ENCODE assay signal across 10 cellular contexts in the genomic region with DNA sequence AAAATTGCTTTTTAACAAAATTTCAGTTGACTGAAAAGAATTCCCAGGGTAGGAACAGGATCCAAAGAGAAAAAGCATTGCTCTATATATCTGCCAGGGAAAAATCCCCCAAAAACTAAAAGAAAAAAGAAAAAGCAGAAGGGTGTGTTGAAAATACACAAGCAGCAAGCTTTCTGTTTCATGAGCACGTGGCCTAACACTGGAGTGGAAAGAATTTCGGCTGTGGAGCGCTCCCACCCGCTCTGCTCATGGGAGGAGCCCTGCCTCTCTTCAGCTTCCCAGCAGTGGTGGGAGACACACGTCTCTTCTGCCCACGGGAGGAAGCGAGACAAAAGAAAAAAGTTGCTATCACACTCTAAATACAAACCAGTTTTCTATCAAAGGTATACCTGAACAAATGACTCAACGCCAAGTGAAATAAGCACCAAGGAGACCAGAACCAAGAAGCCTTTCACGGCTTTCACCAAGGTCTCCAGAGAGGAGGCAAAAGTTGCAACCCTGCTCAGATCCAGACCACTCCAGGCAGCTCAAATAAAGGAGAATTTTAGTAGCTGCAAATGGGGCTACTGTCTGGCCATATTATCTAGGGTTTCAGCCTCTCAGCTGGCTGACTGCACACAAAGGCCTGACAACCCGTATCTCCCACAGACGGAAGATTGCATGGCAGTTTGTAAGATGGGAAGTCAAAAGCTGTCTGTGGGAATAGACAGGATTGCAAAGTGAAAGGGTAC. TPM values are rescaled to one million over a fixed set of nuclear protein-coding genes. Genes with fewer than 3 reads are reported as not detected.
DNase-seq lines count a peak whose midpoint lies in the region; FAIRE-seq and TF ChIP-seq lines count a peak whose summit lies in the region.
"Had no signal": no experiment of that assay in that cellular context is flagged by ENCODE, and none has a peak within 500 bp of the region (broad histone marks: within the 10 kb centered on the region; RNA-seq: fewer than 3 reads in every experiment).

No MANE protein-coding gene starts in this region.

- H3K4me3 ChIP-seq in skeletal muscle tissue (ENCODE audit: low read length in 3 of 3): peak overlapping the region in 1 of 3 donors; percentile 61

- peaks cover 44% of the 10 kb centered on the region for H3K4me1 Mint-ChIP-seq in HFFc6 (ENCODE audit: low read depth)

- FAIRE-seq in GM12892 (lab: Jason Lieb, UNC) (no peak), GM12891 (lab: Jason Lieb, UNC) (no peak)

- no peak for TF ChIP-seq CTCF in HFFc6 (IDR thresholded peaks at IDR 0.05)

- no peaks in the 10 kb centered on the region for H3K36me3 ChIP-seq in skeletal muscle tissue (ENCODE audit: control insufficient read depth in 3 of 3, insufficient read depth in 3 of 3, low read length in 3 of 3)

- no peak for DNase-seq in HFFc6
- DNase-seq in amniotic epithelial cell (ENCODE audit: low read depth): peak; percentile 58
- DNase-seq in kidney glomerular epithelial cell (lab: John Stamatoyannopoulos, UW): peak; percentile 15
- no peak for DNase-seq in iPS-NIHi11 (ENCODE audit: low spot score)
- no peak for DNase-seq in GM12892 (ENCODE audit: insufficient read length)
- no peak for DNase-seq in GM12891 (ENCODE audit: insufficient read length, low spot score)
- no peak for DNase-seq in SW480 (ENCODE audit: low spot score)
- DNase-seq: DMS79 treated with DMSO at 0.1 percent for 48 hours, NCI-H2029 treated with DMSO at 0.1 percent for 48 hours had no signal

- H3K9me3 ChIP-seq in skeletal muscle tissue (ENCODE audit: control insufficient read depth in 3 of 3, low read length in 3 of 3): no peaks in the 10 kb centered on the region

- H3K27me3 ChIP-seq in skeletal muscle tissue (ENCODE audit: control insufficient read depth in 3 of 3, insufficient read depth in 3 of 3, low read length in 3 of 3): no peaks in the 10 kb centered on the region

- no peak for TF ChIP-seq POLR2A in GM12892 (IDR thresholded peaks at IDR 0.05; ENCODE audit: low read depth, low read length)
- no peak for TF ChIP-seq POLR2A in GM12891 (IDR thresholded peaks at IDR 0.05; ENCODE audit: low read depth, low read length)

- H3K36me3 Mint-ChIP-seq in HFFc6 (ENCODE audit: low read depth): peaks cover 5% of the 10 kb centered on the region; the same call in 1 of the 2 replicates

- H3K9me3 Mint-ChIP-seq in HFFc6: peaks cover 6% of the 10 kb centered on the region

- peak overlapping the region; percentile 46; the same call in 1 of the 2 replicates for H3K27ac Mint-ChIP-seq in HFFc6

- peak overlapping the region; percentile 72; the same call in 1 of the 2 replicates for H3K4me3 Mint-ChIP-seq in HFFc6

- peak overlapping the region in 2 of 3 donors; percentile 56 to 60 for H3K9ac ChIP-seq in skeletal muscle tissue (ENCODE audit: low read depth in 1 of 3, low read length in 3 of 3)

- peak overlapping the region; percentile 72 for H3K27ac ChIP-seq in skeletal muscle tissue (ENCODE audit: low read depth, low read length)

- H3K4me1 ChIP-seq in skeletal muscle tissue (ENCODE audit: control insufficient read depth in 3 of 3, insufficient read depth in 3 of 3, low read length in 3 of 3): peaks cover 5 to 20% (median 7%) of the 10 kb centered on the region in 3 donors

- H3K27me3 Mint-ChIP-seq in HFFc6 (ENCODE audit: insufficient read depth): peaks cover 10% of the 10 kb centered on the region

TF ChIP-seq in GM12891, 5 proteins besides CTCF, POLR2A, EP300 and RAD21:
- no peak for TF ChIP-seq PAX5 (IDR thresholded peaks at IDR 0.05; ENCODE audit: insufficient read depth, low read length, severe bottlenecking)
- TF ChIP-seq POU2F2 (IDR thresholded peaks at IDR 0.05; ENCODE audit: low read depth, low read length): no peak
- TF ChIP-seq POLR2AphosphoS5 (IDR thresholded peaks at IDR 0.05; ENCODE audit: low read depth, low read length): no peak
- TF ChIP-seq TAF1 (IDR thresholded peaks at IDR 0.05; ENCODE audit: low read depth, low read length): no peak
- TF ChIP-seq SPI1 (IDR thresholded peaks at IDR 0.05; ENCODE audit: low read depth, low read length): no peak

RNA-seq across cellular contexts. Expression of a gene that starts 29.5 kb away (rescaled TPM):
- total RNA-seq in HFFc6 (2021; fragmentation: NEBNext Ultra II Directional; extraction: Animal tissue kit (Norgen Biotek cat#: 25700)): 10 to 100 TPM; 13.7 to 19.9 (median 17.1) TPM
- total RNA-seq in skeletal muscle tissue: 14.6 TPM
- 8.6 TPM for polyA plus RNA-seq in GM12892 (2012; ENCODE audit: missing spikeins)
- 10.1 TPM for polyA plus RNA-seq in GM12891 (2012; ENCODE audit: low read depth, missing spikeins)

RNA-seq across cellular contexts. Expression of a gene that starts 54.8 kb away (rescaled TPM):
- 1 to 10 TPM in 4 of 6 experiments, under 1 TPM in 2; 0.33 to 5.2 (median 4.3) TPM for total RNA-seq in HFFc6 (2021; fragmentation: NEBNext Ultra II Directional; extraction: Animal tissue kit (Norgen Biotek cat#: 25700))
- 5.2 TPM for total RNA-seq in skeletal muscle tissue
- polyA plus RNA-seq in GM12892 (2012; ENCODE audit: missing spikeins): not detected
- 0.14 TPM for polyA plus RNA-seq in GM12891 (2012; ENCODE audit: low read depth, missing spikeins)

Comparison
In these comparisons a context has a peak if more than half of its experiments do, and no peak if none do; other contexts are left out.
1. DNase-seq: peak in amniotic epithelial cell (single experiment) and kidney glomerular epithelial cell (single experiment); none in HFFc6 (single experiment), iPS-NIHi11 (single experiment), GM12892 (single experiment), GM12891 (single experiment) and SW480 (single experiment).